ENCODE assay signal across 12 cellular contexts in the genomic region with DNA sequence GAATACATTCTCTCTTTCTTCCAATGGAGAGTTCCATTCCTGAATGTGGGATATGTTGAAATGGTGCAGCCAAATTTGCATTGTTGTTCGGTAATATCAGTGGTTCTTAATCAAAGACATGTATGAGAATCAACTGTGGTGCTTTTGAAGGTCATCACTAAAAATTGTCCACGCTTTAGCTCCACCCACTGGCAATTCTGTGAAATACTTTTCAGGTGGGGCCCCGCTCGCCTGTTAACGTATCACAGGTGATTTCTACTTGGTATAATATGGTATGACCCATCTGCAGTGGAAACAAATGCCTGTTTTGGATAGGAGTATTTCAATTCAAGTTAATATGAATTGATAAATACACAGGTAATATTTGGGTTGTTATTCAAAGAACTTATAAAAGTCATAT.
A peak's percentile ranks its signal among the peaks of the same experiment; 100 is the strongest.
DNase-seq lines count a peak whose midpoint lies in the region; ATAC-seq and TF ChIP-seq lines count a peak whose summit lies in the region.
"Had no signal": no experiment of that assay in that cellular context is flagged by ENCODE, and none has a peak within 500 bp of the region (broad histone marks: within the 10 kb centered on the region; RNA-seq: fewer than 3 reads in every experiment).

No MANE protein-coding gene starts in this region.

- TF ChIP-seq RAD21 in Ishikawa (IDR thresholded peaks at IDR 0.05; ENCODE audit: low read depth), result peak; percentile 32; the same call in 1 of the 2 replicates

- no peak overlapping the region for H2AFZ ChIP-seq in DND-41 (ENCODE audit: low read depth, low read length)

- TF ChIP-seq EP300 in Ishikawa (IDR thresholded peaks at IDR 0.05; ENCODE audit: borderline replicate concordance), result no peak

- WGBS in adrenal gland, 4 donors, result 29 to 58% (median 49%) methylated on average over 5 of the region's 5 CpGs

- H3K4me3 ChIP-seq in DND-41 (ENCODE audit: low read depth in 1 of 2, low read length in 2 of 2), result no peak overlapping the region
- H3K4me3 ChIP-seq in adrenal gland, result peak overlapping the region in 2 of 4 donors; percentile 10 to 35
- H3K4me3 ChIP-seq: psoas muscle had no signal

- TF ChIP-seq CTCF in DND-41 (IDR thresholded peaks at IDR 0.05; ENCODE audit: borderline replicate concordance, extremely low read depth, low read length, poor library complexity, severe bottlenecking) (peak; percentile 37), adrenal gland (IDR thresholded peaks at IDR 0.05) (peak; percentile 11 to 34 (median 26))

- no peaks in the 10 kb centered on the region for H3K36me3 ChIP-seq in DND-41 (ENCODE audit: insufficient read depth, low read length)
- H3K36me3 ChIP-seq in adrenal gland (replicated peaks in 1 of 2), result no peaks in the 10 kb centered on the region

- H3K27me3 ChIP-seq in DND-41 (ENCODE audit: insufficient read depth, low read length, poor library complexity), result no peaks in the 10 kb centered on the region
- no peaks in the 10 kb centered on the region for H3K27me3 ChIP-seq in adrenal gland

- no peaks in the 10 kb centered on the region for H3K9me3 ChIP-seq in DND-41 (ENCODE audit: insufficient read depth, low read length, severe bottlenecking)
- H3K9me3 ChIP-seq in adrenal gland (replicated peaks in 1 of 3), result no peaks in the 10 kb centered on the region
- H3K9me3 ChIP-seq: psoas muscle had no signal

- H3K4me1 ChIP-seq in DND-41 (ENCODE audit: insufficient read depth, low read length) (peaks cover 12% of the 10 kb centered on the region), adrenal gland (replicated peaks in 1 of 2) (peaks cover 0 to 6% of the 10 kb centered on the region in 2 donors)
- H3K4me1 ChIP-seq: psoas muscle had no signal

- no peaks in the 10 kb centered on the region for H3K79me2 ChIP-seq in DND-41 (ENCODE audit: insufficient read depth, low read length)

- DNase-seq in DND-41, result peak; percentile 17
- DNase-seq in adrenal gland, result peak in 6 of 7 donors; percentile 31 to 70 (median 40)
- DNase-seq in left lobe of liver (ENCODE audit: low spot score), result no peak
- DNase-seq in stimulated activated CD8-positive, alpha-beta memory T cell treated with anti-CD3 and anti-CD28 coated beads, Interleukin-4, amount 100 ng/mL, for 48 hours, result no peak
- DNase-seq in stimulated activated CD4-positive, alpha-beta T cell treated with anti-CD3 and anti-CD28 coated beads, Interleukin-1b, Interleukin-23, amount 100 ng/mL, for 48 hours, result no peak
- no peak for DNase-seq in glomerular visceral epithelial cell (ENCODE audit: extremely low spot score)
- DNase-seq in activated CD4-positive, alpha-beta T cell treated with anti-CD3 and anti-CD28 coated beads for 4 hours, result no peak
- DNase-seq: activated effector memory CD4-positive, alpha-beta T cell treated with anti-CD3 and anti-CD28 coated beads, Interleukin-2, amount 50 U/mL, for 16 hours; DMS153; NCI-H1930; psoas muscle had no signal

- no peak overlapping the region for H3K9ac ChIP-seq in DND-41 (ENCODE audit: low read depth, low read length)

- H4K20me1 ChIP-seq in DND-41 (ENCODE audit: insufficient read depth, low read length), result no peaks in the 10 kb centered on the region

- ATAC-seq in DND-41 (ENCODE audit: insufficient read depth, low read depth) (no peak), left lobe of liver (peak; percentile 87)

- no peak overlapping the region for H3K4me2 ChIP-seq in DND-41 (ENCODE audit: insufficient read depth, low read length)

- intact Hi-C loops in adrenal gland (cut with DNase I), result no loop called here

- no peak for TF ChIP-seq POLR2A in adrenal gland (IDR thresholded peaks at IDR 0.05)

- no peak overlapping the region for H3K27ac ChIP-seq in DND-41 (ENCODE audit: low read length)
- H3K27ac ChIP-seq in adrenal gland, result peak overlapping the region in 3 of 5 donors; percentile 69 to 74 (median 71)
- H3K27ac ChIP-seq: psoas muscle had no signal

TF ChIP-seq in Ishikawa, 13 proteins besides CTCF, POLR2A, EP300 and RAD21:
- TF ChIP-seq ZBTB7A (IDR thresholded peaks at IDR 0.05; ENCODE audit: low read depth), result no peak
- TF ChIP-seq TEAD4 (IDR thresholded peaks at IDR 0.05), result no peak
- no peak for TF ChIP-seq CREB1 (IDR thresholded peaks at IDR 0.05; ENCODE audit: low read depth)
- no peak for TF ChIP-seq FOXM1 (IDR thresholded peaks at IDR 0.05; ENCODE audit: borderline replicate concordance, low read depth)
- TF ChIP-seq, protein P1, sequence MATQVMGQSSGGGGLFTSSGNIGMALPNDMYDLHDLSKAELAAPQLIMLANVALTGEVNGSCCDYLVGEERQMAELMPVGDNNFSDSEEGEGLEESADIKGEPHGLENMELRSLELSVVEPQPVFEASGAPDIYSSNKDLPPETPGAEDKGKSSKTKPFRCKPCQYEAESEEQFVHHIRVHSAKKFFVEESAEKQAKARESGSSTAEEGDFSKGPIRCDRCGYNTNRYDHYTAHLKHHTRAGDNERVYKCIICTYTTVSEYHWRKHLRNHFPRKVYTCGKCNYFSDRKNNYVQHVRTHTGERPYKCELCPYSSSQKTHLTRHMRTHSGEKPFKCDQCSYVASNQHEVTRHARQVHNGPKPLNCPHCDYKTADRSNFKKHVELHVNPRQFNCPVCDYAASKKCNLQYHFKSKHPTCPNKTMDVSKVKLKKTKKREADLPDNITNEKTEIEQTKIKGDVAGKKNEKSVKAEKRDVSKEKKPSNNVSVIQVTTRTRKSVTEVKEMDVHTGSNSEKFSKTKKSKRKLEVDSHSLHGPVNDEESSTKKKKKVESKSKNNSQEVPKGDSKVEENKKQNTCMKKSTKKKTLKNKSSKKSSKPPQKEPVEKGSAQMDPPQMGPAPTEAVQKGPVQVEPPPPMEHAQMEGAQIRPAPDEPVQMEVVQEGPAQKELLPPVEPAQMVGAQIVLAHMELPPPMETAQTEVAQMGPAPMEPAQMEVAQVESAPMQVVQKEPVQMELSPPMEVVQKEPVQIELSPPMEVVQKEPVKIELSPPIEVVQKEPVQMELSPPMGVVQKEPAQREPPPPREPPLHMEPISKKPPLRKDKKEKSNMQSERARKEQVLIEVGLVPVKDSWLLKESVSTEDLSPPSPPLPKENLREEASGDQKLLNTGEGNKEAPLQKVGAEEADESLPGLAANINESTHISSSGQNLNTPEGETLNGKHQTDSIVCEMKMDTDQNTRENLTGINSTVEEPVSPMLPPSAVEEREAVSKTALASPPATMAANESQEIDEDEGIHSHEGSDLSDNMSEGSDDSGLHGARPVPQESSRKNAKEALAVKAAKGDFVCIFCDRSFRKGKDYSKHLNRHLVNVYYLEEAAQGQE (IDR thresholded peaks at IDR 0.05; ENCODE audit: low read depth), result no peak
- no peak for TF ChIP-seq NFIC (IDR thresholded peaks at IDR 0.05)
- TF ChIP-seq YY1 (IDR thresholded peaks at IDR 0.05; ENCODE audit: low read depth), result no peak

Comparison
In these comparisons a context has a peak if more than half of its experiments do, and no peak if none do; other contexts are left out.
1. DNase-seq: peak in DND-41 (single experiment) and adrenal gland (6 of 7); none in left lobe of liver (single experiment), stimulated activated CD8-positive, alpha-beta memory T cell treated with anti-CD3 and anti-CD28 coated beads, Interleukin-4, amount 100 ng/mL, for 48 hours (single experiment), stimulated activated CD4-positive, alpha-beta T cell treated with anti-CD3 and anti-CD28 coated beads, Interleukin-1b, Interleukin-23, amount 100 ng/mL, for 48 hours (single experiment), glomerular visceral epithelial cell (single experiment) and activated CD4-positive, alpha-beta T cell treated with anti-CD3 and anti-CD28 coated beads for 4 hours (0 of 2).